33 cellular contexts compared by ENCODE assay signal in genomic region chr3:164608554-164609276, GRCh38.
DNase-seq lines count a peak whose midpoint lies in the region; ATAC-seq and TF ChIP-seq lines count a peak whose summit lies in the region.
"Had no signal": no experiment of that assay in that cellular context is flagged by ENCODE, and none has a peak within 500 bp of the region (broad histone marks: within the 10 kb centered on the region; RNA-seq: fewer than 3 reads in every experiment).

No MANE protein-coding gene starts in this region.

- no peak for TF ChIP-seq CTCF in PC-9 (conservative IDR thresholded peaks at IDR 0.05)

- H3K27ac ChIP-seq in PC-9, result no peak overlapping the region
- H3K27ac ChIP-seq: coronary artery, epithelial cell of prostate, right lobe of liver, SJCRH30, thyroid gland, uterus had no signal

- H3K9me2 ChIP-seq in PC-9 (ENCODE audit: insufficient read depth), result no peaks in the 10 kb centered on the region

- H3K4me1 ChIP-seq in PC-9 (replicated peaks; ENCODE audit: insufficient read depth), result no peaks in the 10 kb centered on the region
- H3K4me1 ChIP-seq: right lobe of liver, SJCRH30, thyroid gland, uterus had no signal

- H3K79me2 ChIP-seq in PC-9 (ENCODE audit: low read depth), result no peaks in the 10 kb centered on the region

- ATAC-seq in GM21737 (IDR thresholded peaks at IDR 0.05; ENCODE audit: unreplicated experiment), result no peak
- ATAC-seq: activated naive CD4-positive, alpha-beta T cell treated with anti-CD3 and anti-CD28 coated beads, Interleukin-2, amount 50 U/mL, for 72 hours; HepG2; left lobe of liver; right lobe of liver; T-cell had no signal

- H4K20me1 ChIP-seq in PC-9 (ENCODE audit: insufficient read depth), result no peaks in the 10 kb centered on the region

- H3K9me3 ChIP-seq in PC-9 (ENCODE audit: insufficient read depth, low read depth), result no peaks in the 10 kb centered on the region
- H3K9me3 ChIP-seq: right lobe of liver, SJCRH30, thyroid gland, uterus had no signal

- no peak overlapping the region for H3K4me3 ChIP-seq in PC-9
- H3K4me3 ChIP-seq: coronary artery, right lobe of liver, SJCRH30, thyroid gland, uterus had no signal

- peak; percentile 31 for DNase-seq in ELR (ENCODE audit: low read depth)
- peak; percentile 21 for DNase-seq in M059J (ENCODE audit: low read depth)
- peak; percentile 17 for DNase-seq in SW480 (ENCODE audit: low spot score)
- peak; percentile 6 for DNase-seq in myocyte (ENCODE audit: low read depth)
- DNase-seq in PC-9, result no peak
- DNase-seq in GF-D8 (lab: John Stamatoyannopoulos, UW), result no peak
- DNase-seq: activated CD4-positive, alpha-beta T cell treated with anti-CD3 and anti-CD28 coated beads, Interleukin-2, amount 50 U/mL, for 1 hour; activated CD4-positive, CD25-positive, alpha-beta regulatory T cell; activated effector memory CD4-positive, alpha-beta T cell treated with Interleukin-2 at 50 U/mL for 16 hours; activated T-cell treated with anti-CD3 and anti-CD28 coated beads, Interleukin-2, amount 50 U/mL, for 1 hour; aorta; caudate nucleus; CD8-positive, alpha-beta memory T cell; DMS 273 treated with DMSO at 0.1 percent for 48 hours; effector memory CD4-positive, alpha-beta T cell; EL; H9; Kasumi-1; NCI-H1048; NCI-H510A treated with DMSO at 0.1 percent for 48 hours; right lobe of liver; SJCRH30; stimulated activated CD4-positive, alpha-beta T cell treated with anti-CD3 and anti-CD28 coated beads, Interleukin-12 subunit alpha, Interleukin-12 subunit beta, amount 100 ng/mL, for 4 hours; stimulated activated CD4-positive, alpha-beta T cell treated with anti-CD3 and anti-CD28 coated beads, Interleukin-2, amount 100 ng/mL, for 48 hours; T-cell; thyroid gland; uterus had no signal

- intact Hi-C loops in PC-9 (cut with micrococcal nuclease; ENCODE audit: unreplicated experiment), result no loop called here

- no peak overlapping the region for H2AFZ ChIP-seq in PC-9

- POLR2A ChIA-PET in PC-9 (lab: Charles Lee; ENCODE audit: unreplicated experiment), result no interaction called here

- no peak overlapping the region for H3K4me2 ChIP-seq in PC-9

- no peaks in the 10 kb centered on the region for H3F3A ChIP-seq in PC-9 (ENCODE audit: insufficient read depth, low read depth)

- CTCF ChIA-PET in PC-9 (lab: Charles Lee), result no interaction called here

- H3K27me3 ChIP-seq in PC-9 (ENCODE audit: insufficient read depth, low read depth), result no peaks in the 10 kb centered on the region
- H3K27me3 ChIP-seq: right lobe of liver, SJCRH30, thyroid gland, uterus had no signal

- BruUV-seq in PC-9 (replicated peaks; lab: Mats Ljungman, UMichigan), result no TSS peak

- H3K36me3 ChIP-seq in PC-9 (ENCODE audit: low read depth), result no peaks in the 10 kb centered on the region
- H3K36me3 ChIP-seq: right lobe of liver, SJCRH30, thyroid gland, uterus had no signal

Comparison
In these comparisons a context has a peak if more than half of its experiments do, and no peak if none do; other contexts are left out.
1. DNase-seq: peak in ELR (single experiment), M059J (single experiment), SW480 (single experiment) and myocyte (single experiment); none in PC-9 (0 of 2) and GF-D8 (single experiment).